8 cellular contexts compared by ENCODE assay signal in the genomic region with DNA sequence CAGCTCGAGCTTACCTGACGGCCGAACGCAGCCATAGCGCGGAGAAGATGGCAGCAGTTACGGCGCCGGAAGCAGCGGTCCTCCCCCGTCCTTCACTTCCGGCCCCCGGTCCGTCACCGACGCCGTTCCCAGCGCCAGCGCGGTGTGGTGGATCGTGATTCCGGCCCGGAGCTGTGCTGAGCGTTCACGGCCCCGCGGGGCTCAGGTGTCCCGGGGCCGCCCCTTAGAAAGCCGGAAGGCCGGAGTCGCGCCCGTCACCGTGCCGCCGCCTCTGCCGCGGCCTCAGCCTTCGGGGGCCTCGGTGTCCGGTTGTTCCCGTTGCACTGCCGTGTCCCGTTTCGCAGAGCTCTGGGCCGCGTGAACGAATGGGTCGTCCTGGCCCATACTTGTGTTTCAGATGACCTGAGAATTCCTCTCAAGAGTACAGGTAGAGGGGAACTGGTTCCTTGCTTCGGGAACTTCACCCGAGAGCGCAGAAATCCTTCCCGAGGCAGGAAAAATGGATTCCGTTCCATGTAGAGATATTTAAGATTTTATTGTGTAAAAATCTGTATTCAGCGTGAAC. TPM values are rescaled to one million over a fixed set of nuclear protein-coding genes. Genes with fewer than 3 reads are reported as not detected.
DNase-seq lines count a peak whose midpoint lies in the region; ATAC-seq and TF ChIP-seq lines count a peak whose summit lies in the region.

MTERF4 (minus strand) TSS at position 49 of the 565 bp plus-strand sequence; CDS start at position 35, 14 bp downstream.

- peak; percentile 8 for DNase-seq in AG04450 (ENCODE audit: low read depth, low spot score)
- DNase-seq in NCI-H2196 treated with DMSO at 0.1 percent for 48 hours (lab: John Stamatoyannopoulos, UW; ENCODE audit: unreplicated experiment), result peak; percentile 72
- peak; percentile 79 to 80 for DNase-seq in central memory CD8-positive, alpha-beta T cell (ENCODE audit: low spot score in 2 of 2)
- DNase-seq in iris pigment epithelial cell (ENCODE audit: low read depth), result peak; percentile 80
- peak; percentile 86 for DNase-seq in stimulated activated CD4-positive, alpha-beta T cell treated with anti-CD3 and anti-CD28 coated beads, Interleukin-12 subunit alpha, Interleukin-12 subunit beta, amount 100 ng/mL, for 4 hours

- no peak for TF ChIP-seq CTCF in AG04450 (IDR thresholded peaks at IDR 0.05; ENCODE audit: low read depth, low read length)

- CTCF ChIA-PET in AG04450 (lab: Charles Lee), result interaction anchor here (1.5 kb wide), 1 partner anchor 187 kb away, joined by 3 read pairs; no protein-coding TSS in a partner anchor

- H3K27ac Mint-ChIP-seq in central memory CD8-positive, alpha-beta T cell (ENCODE audit: low read depth), result peak within 1 kb of the TSS; percentile 93

- H3K36me3 Mint-ChIP-seq in central memory CD8-positive, alpha-beta T cell (ENCODE audit: insufficient read depth), result peaks cover 31% of the 10 kb centered on the region

- no peaks in the 10 kb centered on the region for H3K9me3 ChIP-seq in AG04450 (ENCODE audit: control insufficient read depth, insufficient read depth, low read length)

- POLR2A ChIA-PET in AG04450 (lab: Yijun Ruan, JAX), result interaction anchor here (0.8 to 1.2 kb wide), 3 partner anchors 47 to 213 kb away, joined by 3 to 8 read pairs (median 3); partner anchors contain the start of gene PASK

- peak; percentile 67 for ATAC-seq in GM18870 (IDR thresholded peaks at IDR 0.05; ENCODE audit: unreplicated experiment)
- ATAC-seq in HG03135 (IDR thresholded peaks at IDR 0.05; ENCODE audit: unreplicated experiment), result peak; percentile 81
- ATAC-seq in activated CD4-positive, CD25-positive, alpha-beta regulatory T cell treated with anti-CD3 and anti-CD28 coated beads, Interleukin-2, amount 50 U/mL, for 24 hours, result peak; percentile 99
- ATAC-seq in central memory CD8-positive, alpha-beta T cell (replicated peaks; ENCODE audit: extremely low read depth, poor library complexity, severe bottlenecking), result peak; percentile 92

- no peaks in the 10 kb centered on the region for H3K9me3 Mint-ChIP-seq in central memory CD8-positive, alpha-beta T cell

- H3K4me3 Mint-ChIP-seq in central memory CD8-positive, alpha-beta T cell, result peak within 1 kb of the TSS; percentile 93

- peak within 1 kb of the TSS; percentile 83 for H3K4me3 ChIP-seq in AG04450 (ENCODE audit: low read depth, low read length)

- no peaks in the 10 kb centered on the region for H3K27me3 Mint-ChIP-seq in central memory CD8-positive, alpha-beta T cell

- H3K27me3 ChIP-seq in AG04450 (ENCODE audit: control insufficient read depth, insufficient read depth, low read length), result no peaks in the 10 kb centered on the region

- H3K27ac ChIP-seq in AG04450 (ENCODE audit: low read depth, low read length), result peak within 1 kb of the TSS; percentile 48

- peaks cover 50% of the 10 kb centered on the region for H3K4me1 Mint-ChIP-seq in central memory CD8-positive, alpha-beta T cell

RNA-seq across cellular contexts. Expression of gene MTERF4, which starts in this region (rescaled TPM):
- polyA plus RNA-seq in AG04450 (2011; rRNA removed), result 30.9 and 35.1 TPM in 2 replicates
- 33.0 and 33.6 TPM in 2 replicates for polyA minus RNA-seq in AG04450 (2011; rRNA and poly(A)+ RNA removed)

Comparison
In these comparisons a context has a peak if more than half of its experiments do, and no peak if none do; other contexts are left out.
1. Peak in every context shown above with its lines: DNase-seq, ATAC-seq, H3K4me3 ChIP-seq and H3K27ac ChIP-seq.
2. DNase-seq: peak in every context shown above with its lines; median percentile 86 in stimulated activated CD4-positive, alpha-beta T cell treated with anti-CD3 and anti-CD28 coated beads, Interleukin-12 subunit alpha, Interleukin-12 subunit beta, amount 100 ng/mL, for 4 hours; 80 in iris pigment epithelial cell; 80 in central memory CD8-positive, alpha-beta T cell; 72 in NCI-H2196 treated with DMSO at 0.1 percent for 48 hours; 8 in AG04450.